In the genomic region with DNA sequence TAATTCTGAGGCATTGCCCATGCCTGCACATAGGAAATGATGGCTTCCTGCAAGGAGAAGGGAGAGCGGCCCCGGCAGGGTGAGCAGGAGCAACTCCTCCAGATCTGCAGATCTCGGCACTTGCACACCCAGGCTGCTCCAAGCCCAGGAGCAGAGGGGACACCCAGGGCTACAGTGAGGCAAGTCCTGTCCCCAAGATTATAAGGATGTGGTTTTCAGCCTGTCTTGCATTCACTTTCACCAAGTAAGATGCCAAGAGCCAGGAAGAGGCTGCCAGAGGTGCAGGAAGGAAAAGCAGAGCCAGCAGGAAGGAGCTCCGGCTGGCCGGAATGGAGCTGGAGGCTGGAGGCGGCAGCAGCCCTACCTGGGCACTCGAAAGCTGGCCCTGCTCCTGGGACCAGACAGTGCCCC, we compare ENCODE assay signal across 24 cellular contexts.
DNase-seq lines count a peak whose midpoint lies in the region; ATAC-seq, FAIRE-seq and TF ChIP-seq lines count a peak whose summit lies in the region.
"Had no signal": no experiment of that assay in that cellular context is flagged by ENCODE, and none has a peak within 500 bp of the region (broad histone marks: within the 10 kb centered on the region; RNA-seq: fewer than 3 reads in every experiment).

No MANE protein-coding gene starts in this region.

- H3K4me2 ChIP-seq in astrocyte (ENCODE audit: low read length) = no peak overlapping the region

- H3K4me3 Mint-ChIP-seq in stimulated activated naive CD8-positive, alpha-beta T cell treated with anti-CD3 and anti-CD28 coated beads, Interleukin-15, amount 100 ng/mL, for 72 hours = no peak overlapping the region
- no peak overlapping the region for H3K4me3 Mint-ChIP-seq in astrocyte (ENCODE audit: unreplicated experiment)
- H3K4me3 Mint-ChIP-seq in osteocyte (ENCODE audit: unreplicated experiment) = no peak overlapping the region
- H3K4me3 Mint-ChIP-seq: activated B cell treated with CpG ODN at 0.5 μM for 24 hours; activated naive CD4-positive, alpha-beta T cell treated with anti-CD3 and anti-CD28 coated beads, Interleukin-2, amount 10 ng/mL, durations not matched to agents 7 days and 5 days; activated T-cell treated with anti-CD3 and anti-CD28 coated beads, Interleukin-2, amount 50 U/mL, for 72 hours; CD4-positive, CD25-positive, alpha-beta regulatory T cell; nephron had no signal

- peaks cover 41% of the 10 kb centered on the region for H3K27me3 Mint-ChIP-seq in stimulated activated naive CD8-positive, alpha-beta T cell treated with anti-CD3 and anti-CD28 coated beads, Interleukin-15, amount 100 ng/mL, for 72 hours
- H3K27me3 Mint-ChIP-seq in astrocyte (ENCODE audit: low read depth, unreplicated experiment) (no peaks in the 10 kb centered on the region), osteocyte (ENCODE audit: unreplicated experiment) (no peaks in the 10 kb centered on the region)

- no peaks in the 10 kb centered on the region for H3K36me3 Mint-ChIP-seq in astrocyte (ENCODE audit: low read depth, unreplicated experiment)
- H3K36me3 Mint-ChIP-seq in osteocyte (ENCODE audit: unreplicated experiment) = no peaks in the 10 kb centered on the region
- H3K36me3 Mint-ChIP-seq: CD4-positive, CD25-positive, alpha-beta regulatory T cell had no signal

- peaks cover 40% of the 10 kb centered on the region for H3K4me1 ChIP-seq in astrocyte (ENCODE audit: insufficient read depth, low read length)
- H3K4me1 ChIP-seq: breast epithelium, gastroesophageal sphincter, right lobe of liver had no signal

- H4K20me1 ChIP-seq in astrocyte (ENCODE audit: insufficient read depth, low read length) = no peaks in the 10 kb centered on the region

- no peak overlapping the region for H2AFZ ChIP-seq in astrocyte (ENCODE audit: low read depth, low read length)

- no peak for FAIRE-seq in astrocyte (lab: Jason Lieb, UNC)
- FAIRE-seq: endometrium had no signal

- peaks cover 15 to 22% of the 10 kb centered on the region in 2 donors for H3K9me3 Mint-ChIP-seq in stimulated activated naive CD8-positive, alpha-beta T cell treated with anti-CD3 and anti-CD28 coated beads, Interleukin-15, amount 100 ng/mL, for 72 hours
- H3K9me3 Mint-ChIP-seq in astrocyte (ENCODE audit: unreplicated experiment) (peaks cover 2% of the 10 kb centered on the region), osteocyte (ENCODE audit: unreplicated experiment) (peaks cover 11% of the 10 kb centered on the region)

- no peaks in the 10 kb centered on the region for H3K36me3 ChIP-seq in astrocyte (ENCODE audit: insufficient read depth, low read length)
- H3K36me3 ChIP-seq: breast epithelium, gastroesophageal sphincter, right lobe of liver had no signal

- no peak overlapping the region for H3K4me3 ChIP-seq in astrocyte (ENCODE audit: insufficient read depth, low read depth, low read length)
- H3K4me3 ChIP-seq: breast epithelium, gastroesophageal sphincter, right lobe of liver had no signal

- H3K27ac Mint-ChIP-seq in stimulated activated naive CD8-positive, alpha-beta T cell treated with anti-CD3 and anti-CD28 coated beads, Interleukin-15, amount 100 ng/mL, for 72 hours = peak overlapping the region; percentile 22 to 68
- peak overlapping the region; percentile 64 for H3K27ac Mint-ChIP-seq in astrocyte (ENCODE audit: unreplicated experiment)
- H3K27ac Mint-ChIP-seq in osteocyte (ENCODE audit: unreplicated experiment) = no peak overlapping the region
- H3K27ac Mint-ChIP-seq: activated B cell treated with CpG ODN at 0.5 μM for 24 hours; activated naive CD4-positive, alpha-beta T cell treated with anti-CD3 and anti-CD28 coated beads, Interleukin-2, amount 10 ng/mL, durations not matched to agents 7 days and 5 days; activated T-cell treated with anti-CD3 and anti-CD28 coated beads, Interleukin-2, amount 50 U/mL, for 72 hours; CD4-positive, CD25-positive, alpha-beta regulatory T cell; nephron had no signal

- ATAC-seq in stimulated activated naive CD8-positive, alpha-beta T cell treated with anti-CD3 and anti-CD28 coated beads, Interleukin-15, amount 100 ng/mL, for 72 hours = no peak
- ATAC-seq in stimulated activated naive CD8-positive, alpha-beta T cell treated with anti-CD3 and anti-CD28 coated beads, Interleukin-15, Interleukin-2, amounts not matched to agents 100 U/mL and 50 U/mL, for 24 hours = no peak
- no peak for ATAC-seq in HG02588 (IDR thresholded peaks at IDR 0.05; ENCODE audit: unreplicated experiment)
- ATAC-seq: activated T-cell treated with anti-CD3 and anti-CD28 coated beads, Interleukin-2, amount 50 U/mL, for 72 hours; gastroesophageal sphincter; right lobe of liver; Right ventricle myocardium inferior had no signal

- H3K4me1 Mint-ChIP-seq in stimulated activated naive CD8-positive, alpha-beta T cell treated with anti-CD3 and anti-CD28 coated beads, Interleukin-15, amount 100 ng/mL, for 72 hours = peaks cover 10% of the 10 kb centered on the region
- H3K4me1 Mint-ChIP-seq in astrocyte (ENCODE audit: low read depth, unreplicated experiment) = peaks cover 53% of the 10 kb centered on the region
- H3K4me1 Mint-ChIP-seq in osteocyte (ENCODE audit: unreplicated experiment) = peaks cover 13% of the 10 kb centered on the region
- H3K4me1 Mint-ChIP-seq: activated naive CD4-positive, alpha-beta T cell treated with anti-CD3 and anti-CD28 coated beads, Interleukin-2, amount 10 ng/mL, durations not matched to agents 7 days and 5 days; CD4-positive, CD25-positive, alpha-beta regulatory T cell had no signal

- no peaks in the 10 kb centered on the region for H3K79me2 ChIP-seq in astrocyte (ENCODE audit: insufficient read depth, low read length)

- H3K9me3 ChIP-seq in astrocyte (ENCODE audit: insufficient read depth, low read depth, low read length) = no peaks in the 10 kb centered on the region
- H3K9me3 ChIP-seq: right lobe of liver had no signal

- no peak overlapping the region for H3K9ac ChIP-seq in astrocyte (ENCODE audit: low read length)

- H3K27ac ChIP-seq in astrocyte (ENCODE audit: low read depth, low read length) = no peak overlapping the region
- H3K27ac ChIP-seq: breast epithelium, gastroesophageal sphincter, HL-60, right lobe of liver had no signal

- no peaks in the 10 kb centered on the region for H3K27me3 ChIP-seq in astrocyte (ENCODE audit: insufficient read depth, low read length)
- H3K27me3 ChIP-seq: right lobe of liver had no signal

- DNase-seq in stimulated activated naive CD8-positive, alpha-beta T cell treated with anti-CD3 and anti-CD28 coated beads, Interleukin-15, amount 100 ng/mL, for 72 hours = no peak
- no peak for DNase-seq in stimulated activated naive CD8-positive, alpha-beta T cell treated with anti-CD3 and anti-CD28 coated beads, Interleukin-15, Interleukin-2, amounts not matched to agents 100 U/mL and 50 U/mL, for 24 hours
- no peak for DNase-seq in astrocyte (ENCODE audit: low read depth)
- peak; percentile 70 for DNase-seq in osteocyte (ENCODE audit: extremely low spot score, unreplicated experiment)
- DNase-seq in CD1c-positive myeloid dendritic cell (ENCODE audit: extremely low spot score) = no peak
- DNase-seq in C1 segment of cervical spinal cord (lab: John Stamatoyannopoulos, UW) = no peak
- DNase-seq: activated B cell treated with CpG ODN at 0.5 μM for 24 hours; activated naive CD4-positive, alpha-beta T cell treated with anti-CD3 and anti-CD28 coated beads, Interleukin-2, amount 10 ng/mL, durations not matched to agents 7 days and 5 days; activated T-cell treated with anti-CD3 and anti-CD28 coated beads, Interleukin-2, amount 50 U/mL, for 72 hours; amniotic stem cell; CD4-positive, CD25-positive, alpha-beta regulatory T cell; cortex of kidney; HCEC 1CT; Karpas-422; NCI-H187; NCI-H526 had no signal

- TF ChIP-seq CTCF in astrocyte (IDR thresholded peaks at IDR 0.05; ENCODE audit: insufficient read depth, low read depth, low read length) (no peak), osteocyte (IDR thresholded peaks at IDR 0.05) (no peak)
